In genomic region chr5:36891266-36891665, GRCh38 we compare ENCODE assay signal across 20 cellular contexts.
"Had no signal": no experiment of that assay in that cellular context is flagged by ENCODE, and none has a peak within 500 bp of the region (broad histone marks: within the 10 kb centered on the region; RNA-seq: fewer than 3 reads in every experiment).

No MANE protein-coding gene starts in this region.

- H3K27me3 Mint-ChIP-seq: IgD-negative memory B cell had no signal

- H3K27ac Mint-ChIP-seq: IgD-negative memory B cell had no signal

- H3K9me3 ChIP-seq: SK-N-SH had no signal

- DNase-seq: KBM-7, MV-4-11, NCI-H1048, NCI-H1105, NCI-H1417, NCI-H1436 treated with DMSO at 0.1 percent for 48 hours, NCI-H1694 treated with DMSO at 0.1 percent for 48 hours, NCI-H1930, NCI-H2081, NCI-H2107, NCI-H2227 treated with DMSO at 0.1 percent for 48 hours, NCI-H524, NCI-H69, NCI-H774, SHP77, SK-N-SH had no signal

- ATAC-seq: Panc1 had no signal

- H3K4me3 Mint-ChIP-seq: IgD-negative memory B cell had no signal

- H3K36me3 Mint-ChIP-seq: IgD-negative memory B cell had no signal

- H3K4me2 ChIP-seq: SK-N-SH had no signal

- H3K9me3 Mint-ChIP-seq: IgD-negative memory B cell had no signal

- H3K9me2 ChIP-seq: SK-N-SH had no signal

- H3K27ac ChIP-seq: HL-60, RWPE1 had no signal
